8 cellular contexts compared by ENCODE assay signal in the genomic region with DNA sequence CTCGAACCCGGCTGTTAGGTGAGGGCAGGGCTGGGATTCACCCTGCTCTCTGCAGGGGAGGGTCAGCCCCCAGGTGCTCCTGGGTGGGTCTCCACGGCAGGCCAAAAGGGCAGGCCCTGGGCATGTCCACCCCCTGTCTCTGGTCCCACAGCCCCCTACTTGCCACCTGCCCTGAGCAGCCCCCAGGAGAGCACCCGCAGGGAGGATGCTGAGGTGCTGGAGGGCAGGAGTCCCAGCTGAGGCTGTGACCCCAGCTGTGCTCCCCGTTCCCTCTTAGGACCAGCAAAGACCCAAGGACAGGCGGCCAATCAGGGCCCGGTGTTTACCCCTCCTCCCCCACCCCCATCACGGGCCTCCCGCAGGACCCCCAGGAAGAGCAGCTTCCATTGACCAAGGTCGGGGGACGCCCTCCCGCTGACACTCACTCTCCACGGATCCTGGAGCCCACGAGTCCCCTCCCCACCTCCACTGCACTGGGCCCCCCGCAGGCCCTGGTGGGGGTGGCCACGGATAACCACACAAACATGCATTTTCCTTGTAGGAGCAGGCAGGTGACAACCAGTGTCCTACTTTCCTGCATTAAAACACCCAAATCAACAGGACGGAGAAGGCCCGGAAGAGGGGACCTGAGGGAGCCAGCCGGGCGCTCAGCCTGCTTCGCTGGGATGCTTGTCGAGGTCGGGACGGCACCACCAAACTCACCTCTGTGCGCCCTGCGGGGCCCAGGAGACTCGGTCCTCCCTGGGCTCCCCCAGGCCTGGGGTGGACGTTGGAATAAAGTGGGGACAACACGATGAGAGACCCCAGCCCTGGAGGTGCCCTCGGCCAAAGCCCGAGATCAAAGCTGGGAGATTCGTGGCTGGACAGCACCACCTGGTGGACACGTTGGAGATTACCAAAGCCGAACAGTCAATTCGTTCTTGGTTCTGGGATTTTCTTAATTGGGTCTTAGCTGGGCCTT. TPM values are rescaled to one million over a fixed set of nuclear protein-coding genes. Genes with fewer than 3 reads are reported as not detected.
DNase-seq lines count a peak whose midpoint lies in the region; ATAC-seq, FAIRE-seq and TF ChIP-seq lines count a peak whose summit lies in the region.

No MANE protein-coding gene starts in this region.

- POLR2A ChIA-PET in endothelial cell of umbilical vein (lab: Charles Lee): no interaction called here
- POLR2A ChIA-PET in naive thymus-derived CD8-positive, alpha-beta T cell (lab: Charles Lee): interaction anchor here (0.7 kb wide), 1 partner anchor 23 kb away, joined by 3 read pairs; the partner anchor contains the start of gene ENPP7

- no peaks in the 10 kb centered on the region for H3K27me3 ChIP-seq in endothelial cell of umbilical vein (ENCODE audit: control insufficient read depth in 2 of 2, insufficient read depth in 2 of 2, low read length in 2 of 2)

- no peaks in the 10 kb centered on the region for H3K36me3 Mint-ChIP-seq in activated CD8-positive, alpha-beta memory T cell treated with anti-CD3 and anti-CD28 coated beads, Interleukin-2, amount 10 ng/mL, durations not matched to agents 7 days and 5 days
- H3K36me3 Mint-ChIP-seq in naive thymus-derived CD8-positive, alpha-beta T cell: no peaks in the 10 kb centered on the region

- H3K27ac Mint-ChIP-seq in activated CD8-positive, alpha-beta memory T cell treated with anti-CD3 and anti-CD28 coated beads, Interleukin-2, amount 10 ng/mL, durations not matched to agents 7 days and 5 days: no peak overlapping the region
- no peak overlapping the region for H3K27ac Mint-ChIP-seq in naive thymus-derived CD8-positive, alpha-beta T cell

- ATAC-seq in Right ventricle myocardium superior (ENCODE audit: poor library complexity) (peak; percentile 61), HG03432 (IDR thresholded peaks at IDR 0.05; ENCODE audit: unreplicated experiment) (no peak)
- ATAC-seq in activated CD8-positive, alpha-beta memory T cell treated with anti-CD3 and anti-CD28 coated beads, Interleukin-2, amount 10 ng/mL, durations not matched to agents 7 days and 5 days: peak; percentile 68
- ATAC-seq in naive thymus-derived CD8-positive, alpha-beta T cell: peak; percentile 63 to 78

- no peak for DNase-seq in Right ventricle myocardium superior
- no peak for DNase-seq in cardiac septum (ENCODE audit: low spot score)
- DNase-seq in NCI-H748 (lab: John Stamatoyannopoulos, UW; ENCODE audit: unreplicated experiment): peak; percentile 25
- peak; percentile 69 for DNase-seq in activated CD8-positive, alpha-beta memory T cell treated with anti-CD3 and anti-CD28 coated beads, Interleukin-2, amount 10 ng/mL, durations not matched to agents 7 days and 5 days
- peak; percentile 35 for DNase-seq in endothelial cell of umbilical vein (ENCODE audit: low read depth, low spot score)
- DNase-seq in naive thymus-derived CD8-positive, alpha-beta T cell: peak; percentile 18 to 76 (median 55)
- peak; percentile 51 for DNase-seq in stimulated activated naive CD4-positive, alpha-beta T cell treated with Interleukin-2 at 50 U/mL for 16 hours (lab: John Stamatoyannopoulos, UW)

- peak; percentile 94 for FAIRE-seq in endothelial cell of umbilical vein (lab: Jason Lieb, UNC)

- TF ChIP-seq CTCF in endothelial cell of umbilical vein (IDR thresholded peaks at IDR 0.05; ENCODE audit: extremely low read depth in 1 of 2, insufficient read depth in 1 of 2, low read depth in 1 of 2, low read length in 2 of 2): peak; percentile 57 to 75

- H3K4me1 Mint-ChIP-seq in activated CD8-positive, alpha-beta memory T cell treated with anti-CD3 and anti-CD28 coated beads, Interleukin-2, amount 10 ng/mL, durations not matched to agents 7 days and 5 days: no peaks in the 10 kb centered on the region
- peaks cover 0 to 4% (median under 1%) of the 10 kb centered on the region in 4 donors for H3K4me1 Mint-ChIP-seq in naive thymus-derived CD8-positive, alpha-beta T cell

- no peaks in the 10 kb centered on the region for H3K36me3 ChIP-seq in endothelial cell of umbilical vein (ENCODE audit: control insufficient read depth in 2 of 2, extremely low read depth in 1 of 2, insufficient read depth in 2 of 2, low read length in 2 of 2)

- H3K79me2 ChIP-seq in endothelial cell of umbilical vein (ENCODE audit: control insufficient read depth, insufficient read depth, low read length): no peaks in the 10 kb centered on the region

- intact Hi-C loops in Right ventricle myocardium superior (cut with DNase I) (no loop called here), cardiac septum (cut with DNase I) (loop anchor here (10.0 kb wide), 1 partner anchor 313 kb away; no protein-coding TSS in a partner anchor), endothelial cell of umbilical vein (cut with micrococcal nuclease) (loop anchor here (1.0 to 5.0 kb wide), 4 partner anchors 96 to 621 kb away; partner anchors contain the start of gene RBFOX3)

- H3K9me3 Mint-ChIP-seq in activated CD8-positive, alpha-beta memory T cell treated with anti-CD3 and anti-CD28 coated beads, Interleukin-2, amount 10 ng/mL, durations not matched to agents 7 days and 5 days (ENCODE audit: low read depth): no peaks in the 10 kb centered on the region
- no peaks in the 10 kb centered on the region for H3K9me3 Mint-ChIP-seq in naive thymus-derived CD8-positive, alpha-beta T cell

- no peaks in the 10 kb centered on the region for H3K9me3 ChIP-seq in endothelial cell of umbilical vein (replicated peaks; ENCODE audit: control insufficient read depth, insufficient read depth, low read length)

- H3K9me1 ChIP-seq in endothelial cell of umbilical vein (replicated peaks; ENCODE audit: control insufficient read depth, extremely low read depth, insufficient read depth, low read length): no peaks in the 10 kb centered on the region

- no peak overlapping the region for H3K9ac ChIP-seq in endothelial cell of umbilical vein (replicated peaks; ENCODE audit: extremely low read depth, insufficient read depth, low read length)

- peak overlapping the region; percentile 75 for H2AFZ ChIP-seq in endothelial cell of umbilical vein (ENCODE audit: low read depth, low read length)

- no peaks in the 10 kb centered on the region for H3K27me3 Mint-ChIP-seq in activated CD8-positive, alpha-beta memory T cell treated with anti-CD3 and anti-CD28 coated beads, Interleukin-2, amount 10 ng/mL, durations not matched to agents 7 days and 5 days
- peaks cover 0 to 16% (median 5%) of the 10 kb centered on the region in 5 donors for H3K27me3 Mint-ChIP-seq in naive thymus-derived CD8-positive, alpha-beta T cell

- H3K27ac ChIP-seq in endothelial cell of umbilical vein (ENCODE audit: insufficient read depth, low read depth, low read length): no peak overlapping the region

- H4K20me1 ChIP-seq in endothelial cell of umbilical vein (replicated peaks; ENCODE audit: control insufficient read depth, extremely low read depth, insufficient read depth, low read length): no peaks in the 10 kb centered on the region

- no peak overlapping the region for H3K4me3 ChIP-seq in endothelial cell of umbilical vein (replicated peaks in 1 of 3; ENCODE audit: insufficient read depth in 1 of 3, low read depth in 1 of 3, low read length in 3 of 3)

- BruUV-seq in endothelial cell of umbilical vein (replicated peaks; lab: Mats Ljungman, UMichigan): no TSS peak

- dilution Hi-C loops in endothelial cell of umbilical vein (cut with MboI; ENCODE audit: extremely low pct_ligation_motif_present, low sequenced_read_pairs): no loop called here

- H3K4me3 Mint-ChIP-seq in activated CD8-positive, alpha-beta memory T cell treated with anti-CD3 and anti-CD28 coated beads, Interleukin-2, amount 10 ng/mL, durations not matched to agents 7 days and 5 days: no peak overlapping the region
- peak overlapping the region; percentile 31 to 69 (median 48) for H3K4me3 Mint-ChIP-seq in naive thymus-derived CD8-positive, alpha-beta T cell

- CTCF ChIA-PET in activated CD8-positive, alpha-beta memory T cell treated with anti-CD3 and anti-CD28 coated beads, Interleukin-2, amount 10 ng/mL, durations not matched to agents 7 days and 5 days (lab: Charles Lee): interaction anchor here (0.7 to 1.6 kb wide), 8 partner anchors 10 to 664 kb away, joined by 3 to 6 read pairs (median 3); no protein-coding TSS in a partner anchor
- CTCF ChIA-PET in endothelial cell of umbilical vein (lab: Charles Lee): interaction anchor here (0.7 to 1.7 kb wide), 21 partner anchors 9 to 663 kb away, joined by 3 to 23 read pairs (median 4); no protein-coding TSS in a partner anchor

- no peaks in the 10 kb centered on the region for H3K4me1 ChIP-seq in endothelial cell of umbilical vein (ENCODE audit: control insufficient read depth, extremely low read depth, insufficient read depth, low read length)

- TF ChIP-seq POLR2A in endothelial cell of umbilical vein (IDR thresholded peaks at IDR 0.05; ENCODE audit: low read depth, low read length): no peak

- no peak overlapping the region for H3K4me2 ChIP-seq in endothelial cell of umbilical vein (ENCODE audit: insufficient read depth, low read length)

TF ChIP-seq in endothelial cell of umbilical vein, 7 proteins besides CTCF, POLR2A, EP300 and RAD21 (continues in another document):
- TF ChIP-seq JUN (IDR thresholded peaks at IDR 0.05; ENCODE audit: borderline replicate concordance, insufficient read depth, insufficient read length, low read depth) (no peak), POLR2AphosphoS5 (IDR thresholded peaks at IDR 0.05; ENCODE audit: insufficient read depth, low read depth, low read length) (no peak), GATA2 (IDR thresholded peaks at IDR 0.05; ENCODE audit: insufficient read depth, insufficient read length, low read depth, low read length) (no peak), MYC (IDR thresholded peaks at IDR 0.05; ENCODE audit: low read depth, low read length) (no peak)
- TF ChIP-seq, protein P1, sequence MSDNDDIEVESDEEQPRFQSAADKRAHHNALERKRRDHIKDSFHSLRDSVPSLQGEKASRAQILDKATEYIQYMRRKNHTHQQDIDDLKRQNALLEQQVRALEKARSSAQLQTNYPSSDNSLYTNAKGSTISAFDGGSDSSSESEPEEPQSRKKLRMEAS (IDR thresholded peaks at IDR 0.05; ENCODE audit: insufficient read depth, insufficient read length): no peak

RNA-seq across cellular contexts. Expression of gene ENPP7, which starts 22.5 kb away (rescaled TPM):
- total RNA-seq in Right ventricle myocardium superior (not detected), cardiac septum (not detected), endothelial cell of umbilical vein (not detected in 2 replicates)
- under 1 TPM; 0.23 TPM for total RNA-seq in activated CD8-positive, alpha-beta memory T cell treated with anti-CD3 and anti-CD28 coated beads, Interleukin-2, amount 10 ng/mL, durations not matched to agents 7 days and 5 days
- polyA plus RNA-seq in endothelial cell of umbilical vein: not detected in 2 replicates
- not detected in 2 replicates for polyA plus RNA-seq in endothelial cell of umbilical vein (2011; cell fraction: cytosol; rRNA removed)
- polyA plus RNA-seq in endothelial cell of umbilical vein (2011; cell fraction: nucleus; rRNA removed): not detected in 2 replicates
- polyA plus RNA-seq in endothelial cell of umbilical vein (2012): not detected in 2 replicates
- polyA minus RNA-seq in endothelial cell of umbilical vein: not detected in 2 replicates
- polyA minus RNA-seq in endothelial cell of umbilical vein (2011; cell fraction: cytosol; rRNA and poly(A)+ RNA removed): not detected
- polyA minus RNA-seq in endothelial cell of umbilical vein (2011; cell fraction: nucleus; rRNA and poly(A)+ RNA removed): not detected in 2 replicates
- total RNA-seq in naive thymus-derived CD8-positive, alpha-beta T cell: under 1 TPM in 1 of 2 experiments, not detected in 1; 0.29 TPM
- polyA plus RNA-seq in naive thymus-derived CD8-positive, alpha-beta T cell: not detected

Comparison
In these comparisons a context has a peak if more than half of its experiments do, and no peak if none do; other contexts are left out.
1. DNase-seq: peak in NCI-H748 (single experiment), activated CD8-positive, alpha-beta memory T cell treated with anti-CD3 and anti-CD28 coated beads, Interleukin-2, amount 10 ng/mL, durations not matched to agents 7 days and 5 days (single experiment), endothelial cell of umbilical vein (single experiment), naive thymus-derived CD8-positive, alpha-beta T cell (10 of 10) and stimulated activated naive CD4-positive, alpha-beta T cell treated with Interleukin-2 at 50 U/mL for 16 hours (single experiment); none in Right ventricle myocardium superior (single experiment) and cardiac septum (single experiment).